ENCODE assay signal across 21 cellular contexts in the genomic region with DNA sequence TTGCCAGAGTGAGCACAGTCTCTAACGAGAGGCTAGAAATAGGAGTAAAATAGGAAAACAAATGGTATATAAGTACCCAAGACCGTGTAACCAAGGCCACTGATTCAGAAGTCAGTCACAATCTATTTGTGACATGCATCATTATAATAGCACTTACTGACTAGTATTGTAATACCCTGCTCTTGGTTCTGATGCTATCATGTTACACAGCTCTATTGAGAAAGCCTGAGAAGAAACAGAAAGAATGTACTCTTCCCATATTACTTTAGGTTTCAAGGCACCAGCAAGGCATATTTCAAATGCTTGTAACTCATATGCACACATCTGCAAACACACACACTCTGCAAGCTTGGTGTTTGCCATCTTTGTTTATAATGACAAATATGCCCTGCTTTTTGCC.
A peak's percentile ranks its signal among the peaks of the same experiment; 100 is the strongest.
DNase-seq lines count a peak whose midpoint lies in the region; ATAC-seq, FAIRE-seq and TF ChIP-seq lines count a peak whose summit lies in the region.
"Had no signal": no experiment of that assay in that cellular context is flagged by ENCODE, and none has a peak within 500 bp of the region (broad histone marks: within the 10 kb centered on the region; RNA-seq: fewer than 3 reads in every experiment).

No MANE protein-coding gene starts in this region.

- TF ChIP-seq CTCF in IMR-90 (conservative IDR thresholded peaks at IDR 0.05; ENCODE audit: low read depth, low read length) (no peak), keratinocyte (optimal IDR thresholded peaks at IDR 0.05 in 1 of 3, IDR thresholded peaks at IDR 0.05 in 1 of 3, conservative IDR thresholded peaks at IDR 0.05 in 1 of 3; ENCODE audit: extremely low read depth in 1 of 3, insufficient read depth in 2 of 3, low read length in 3 of 3) (no peak), WERI-Rb-1 (IDR thresholded peaks at IDR 0.05; ENCODE audit: low read depth, low read length) (no peak), lower lobe of right lung (IDR thresholded peaks at IDR 0.05) (no peak)

- no peak overlapping the region; the same call in 1 of the 2 replicates for H2BK120ac ChIP-seq in IMR-90 (ENCODE audit: low read depth, low read length)

- peak overlapping the region; percentile 69 for H2BK5ac ChIP-seq in IMR-90 (ENCODE audit: low read depth, low read length, poor library complexity, severe bottlenecking)

- H3K36me3 ChIP-seq in IMR-90 (ENCODE audit: control insufficient read depth, insufficient read depth, low read length): no peaks in the 10 kb centered on the region
- H3K36me3 ChIP-seq in keratinocyte (ENCODE audit: control insufficient read depth in 2 of 2, extremely low read depth in 1 of 2, insufficient read depth in 2 of 2, low read length in 2 of 2): no peaks in the 10 kb centered on the region
- H3K36me3 ChIP-seq in WERI-Rb-1: no peaks in the 10 kb centered on the region
- H3K36me3 ChIP-seq in lower lobe of right lung: no peaks in the 10 kb centered on the region
- H3K36me3 ChIP-seq: right atrium auricular region, stomach had no signal

- H4K5ac ChIP-seq in IMR-90 (ENCODE audit: low read depth, low read length): no peak overlapping the region

- H3K79me1 ChIP-seq in IMR-90 (ENCODE audit: low read depth in 1 of 2, low read length in 2 of 2): no peaks in the 10 kb centered on the region

- no peaks in the 10 kb centered on the region for H3K27me3 ChIP-seq in IMR-90 (ENCODE audit: control insufficient read depth, insufficient read depth, low read length)
- H3K27me3 ChIP-seq in keratinocyte (ENCODE audit: control insufficient read depth, extremely low read depth, insufficient read depth, low read length): no peaks in the 10 kb centered on the region
- no peaks in the 10 kb centered on the region for H3K27me3 ChIP-seq in WERI-Rb-1 (ENCODE audit: insufficient read depth, low read depth, severe bottlenecking)
- H3K27me3 ChIP-seq in lower lobe of right lung (ENCODE audit: low read depth): no peaks in the 10 kb centered on the region
- H3K27me3 ChIP-seq: right atrium auricular region, stomach had no signal

- no peak for TF ChIP-seq RAD21 in IMR-90 (IDR thresholded peaks at IDR 0.05; ENCODE audit: low read length)

- no CpG with 5 or more reads among the region's 2 CpGs for WGBS in IMR-90 (ENCODE audit: extremely low coverage in 2 of 2, insufficient read length in 1 of 2), 2 experiments

- H3K27ac ChIP-seq in IMR-90 (ENCODE audit: insufficient read depth, low read length) (no peak overlapping the region), keratinocyte (ENCODE audit: control insufficient read depth, insufficient read depth, low read length) (no peak overlapping the region), WERI-Rb-1 (no peak overlapping the region), lower lobe of right lung (no peak overlapping the region)
- H3K27ac ChIP-seq: right atrium auricular region, stomach, VCaP had no signal

- CTCF ChIA-PET in IMR-90 (lab: Yijun Ruan, JAX): no interaction called here

- H3K4me3 ChIP-seq in IMR-90 (ENCODE audit: insufficient read depth, low read depth, low read length) (no peak overlapping the region), keratinocyte (ENCODE audit: control insufficient read depth in 2 of 3, extremely low read depth in 1 of 3, insufficient read depth in 2 of 3, low read depth in 1 of 3, low read length in 3 of 3) (no peak overlapping the region), WERI-Rb-1 (ENCODE audit: low read depth, low read length) (no peak overlapping the region), lower lobe of right lung (no peak overlapping the region)
- H3K4me3 ChIP-seq: right atrium auricular region, stomach had no signal

- DNase-seq in NCI-H1105 treated with DMSO at 0.1 percent for 48 hours (lab: John Stamatoyannopoulos, UW) (peak; percentile 35), NCI-H1105 (lab: John Stamatoyannopoulos, UW) (no peak), IMR-90 (peak; percentile 81), astrocyte of the hippocampus (ENCODE audit: low read depth, low spot score) (peak; percentile 16), keratinocyte (ENCODE audit: low read depth, low spot score) (no peak), WERI-Rb-1 (no peak), lower lobe of right lung (no peak), pons (ENCODE audit: low spot score) (no peak)
- DNase-seq: activated CD4-positive, alpha-beta T cell treated with anti-CD3 and anti-CD28 coated beads, Interleukin-2, amount 50 U/mL, for 48 hours; activated T-cell treated with anti-CD3 and anti-CD28 coated beads, Interleukin-2, amount 50 U/mL, for 24 hours; CD4-positive, CD25-positive, alpha-beta regulatory T cell; H9; left cardiac atrium; NCI-H2029; NCI-H774; RPMI8226; stomach; T-cell had no signal

- BruUV-seq in IMR-90 (replicated peaks; lab: Mats Ljungman, UMichigan): no TSS peak

- H3K56ac ChIP-seq in IMR-90 (ENCODE audit: extremely low read depth, insufficient read depth, low read length): no peak overlapping the region

- no peak overlapping the region for H2AK9ac ChIP-seq in IMR-90 (replicated peaks; ENCODE audit: low read depth, low read length, poor library complexity)

- H3K4ac ChIP-seq in IMR-90 (ENCODE audit: low read depth, low read length): no peak overlapping the region

- no peak overlapping the region for H3K23ac ChIP-seq in IMR-90 (ENCODE audit: low read depth, low read length)

- in situ Hi-C loops in IMR-90 (cut with MboI; ENCODE audit: low sequenced_read_pairs): no loop called here

- H3K9ac ChIP-seq in IMR-90 (ENCODE audit: low read depth, low read length) (no peak overlapping the region), keratinocyte (ENCODE audit: control insufficient read depth, extremely low read depth, insufficient read depth, low read length) (no peak overlapping the region)

- H2AFZ ChIP-seq in IMR-90 (replicated peaks; ENCODE audit: low read length, poor library complexity) (no peak overlapping the region), keratinocyte (ENCODE audit: control insufficient read depth, low read length) (no peak overlapping the region)

- intact Hi-C loops in IMR-90 (cut with micrococcal nuclease): loop anchor here (10.0 kb wide), 1 partner anchor 291 kb away; no protein-coding TSS in a partner anchor
- intact Hi-C loops in lower lobe of right lung (cut with DNase I): no loop called here

- H3K4me1 ChIP-seq in IMR-90 (ENCODE audit: control insufficient read depth, insufficient read depth, low read length) (peaks cover 4% of the 10 kb centered on the region), keratinocyte (ENCODE audit: control insufficient read depth, extremely low read depth, insufficient read depth, low read length) (no peaks in the 10 kb centered on the region), lower lobe of right lung (no peaks in the 10 kb centered on the region)
- H3K4me1 ChIP-seq: right atrium auricular region, stomach had no signal

- POLR2A ChIA-PET in IMR-90 (lab: Charles Lee; ENCODE audit: unreplicated experiment): no interaction called here

- H2BK20ac ChIP-seq in IMR-90 (ENCODE audit: low read depth, low read length): no peak overlapping the region

- H2AK5ac ChIP-seq in IMR-90 (ENCODE audit: low read depth, low read length): no peak overlapping the region

- FAIRE-seq in keratinocyte (lab: Jason Lieb, UNC): peak; percentile 39
- FAIRE-seq: urothelium cell line had no signal

- H3K9me3 ChIP-seq in IMR-90 (ENCODE audit: control insufficient read depth, insufficient read depth, low read length): no peaks in the 10 kb centered on the region
- no peaks in the 10 kb centered on the region for H3K9me3 ChIP-seq in keratinocyte (ENCODE audit: control insufficient read depth, low read depth, low read length)
- H3K9me3 ChIP-seq in WERI-Rb-1 (ENCODE audit: severe bottlenecking): no peaks in the 10 kb centered on the region
- no peaks in the 10 kb centered on the region for H3K9me3 ChIP-seq in lower lobe of right lung
- H3K9me3 ChIP-seq: right atrium auricular region had no signal

- H3K9me1 ChIP-seq in IMR-90 (ENCODE audit: insufficient read depth, low read length) (no peaks in the 10 kb centered on the region; the same call in 1 of the 2 replicates), keratinocyte (ENCODE audit: control insufficient read depth, extremely low read depth, insufficient read depth, low read length) (no peaks in the 10 kb centered on the region)

- no peak overlapping the region for H3K14ac ChIP-seq in IMR-90 (replicated peaks; ENCODE audit: low read depth, low read length)

- no peaks in the 10 kb centered on the region for H3K79me2 ChIP-seq in keratinocyte (ENCODE audit: control insufficient read depth, insufficient read depth, low read length)

- no peaks in the 10 kb centered on the region for H4K20me1 ChIP-seq in IMR-90 (ENCODE audit: insufficient read depth, low read length)
- H4K20me1 ChIP-seq in keratinocyte (ENCODE audit: control insufficient read depth, extremely low read depth, insufficient read depth, low read length): no peaks in the 10 kb centered on the region

- dilution Hi-C loops in IMR-90 (cut with HindIII; ENCODE audit: low sequenced_read_pairs, unreplicated experiment): no loop called here
- dilution Hi-C loops in keratinocyte (cut with MboI; ENCODE audit: extremely low pct_ligation_motif_present, low sequenced_read_pairs): no loop called here

- H3K4me2 ChIP-seq in IMR-90 (ENCODE audit: low read depth, low read length) (peak overlapping the region; percentile 66; the same call in 1 of the 2 replicates), keratinocyte (ENCODE audit: control insufficient read depth, extremely low read depth, insufficient read depth, low read depth, low read length) (no peak overlapping the region)

- no peak overlapping the region; a peak in 1 of 4 replicates for H4K8ac ChIP-seq in IMR-90 (ENCODE audit: low read depth in 2 of 2, low read length in 2 of 2)

- H4K91ac ChIP-seq in IMR-90 (ENCODE audit: insufficient read depth, low read depth, low read length): no peak overlapping the region

- ATAC-seq in IMR-90 (ENCODE audit: low read depth) (peak; percentile 90), lower lobe of right lung (no peak)
- ATAC-seq: left cardiac atrium, T-cell had no signal

- no peak for TF ChIP-seq POLR2A in IMR-90 (IDR thresholded peaks at IDR 0.05; ENCODE audit: low read depth, low read length)

- no peak overlapping the region; the same call in 2 of the 3 replicates for H2BK15ac ChIP-seq in IMR-90 (ENCODE audit: low read depth, low read length)

- H3K18ac ChIP-seq in IMR-90 (ENCODE audit: low read depth, low read length): peak overlapping the region; percentile 90; the same call in 1 of the 2 replicates

TF ChIP-seq in IMR-90, 13 proteins besides CTCF, POLR2A, EP300 and RAD21:
- TF ChIP-seq CEBPB (IDR thresholded peaks at IDR 0.05; ENCODE audit: low read depth, low read length): peak; percentile 37; the same call in 1 of the 2 replicates
- TF ChIP-seq, protein P1, sequence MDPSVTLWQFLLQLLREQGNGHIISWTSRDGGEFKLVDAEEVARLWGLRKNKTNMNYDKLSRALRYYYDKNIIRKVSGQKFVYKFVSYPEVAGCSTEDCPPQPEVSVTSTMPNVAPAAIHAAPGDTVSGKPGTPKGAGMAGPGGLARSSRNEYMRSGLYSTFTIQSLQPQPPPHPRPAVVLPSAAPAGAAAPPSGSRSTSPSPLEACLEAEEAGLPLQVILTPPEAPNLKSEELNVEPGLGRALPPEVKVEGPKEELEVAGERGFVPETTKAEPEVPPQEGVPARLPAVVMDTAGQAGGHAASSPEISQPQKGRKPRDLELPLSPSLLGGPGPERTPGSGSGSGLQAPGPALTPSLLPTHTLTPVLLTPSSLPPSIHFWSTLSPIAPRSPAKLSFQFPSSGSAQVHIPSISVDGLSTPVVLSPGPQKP (IDR thresholded peaks at IDR 0.05; ENCODE audit: borderline replicate concordance, low read depth, low read length): no peak

Comparison
In these comparisons a context has a peak if more than half of its experiments do, and no peak if none do; other contexts are left out.
1. DNase-seq: peak in NCI-H1105 treated with DMSO at 0.1 percent for 48 hours (single experiment), IMR-90 (single experiment) and astrocyte of the hippocampus (single experiment); none in NCI-H1105 (single experiment), keratinocyte (single experiment), WERI-Rb-1 (single experiment), lower lobe of right lung (single experiment) and pons (single experiment).